ENCODE assay signal across 20 cellular contexts in the genomic region with DNA sequence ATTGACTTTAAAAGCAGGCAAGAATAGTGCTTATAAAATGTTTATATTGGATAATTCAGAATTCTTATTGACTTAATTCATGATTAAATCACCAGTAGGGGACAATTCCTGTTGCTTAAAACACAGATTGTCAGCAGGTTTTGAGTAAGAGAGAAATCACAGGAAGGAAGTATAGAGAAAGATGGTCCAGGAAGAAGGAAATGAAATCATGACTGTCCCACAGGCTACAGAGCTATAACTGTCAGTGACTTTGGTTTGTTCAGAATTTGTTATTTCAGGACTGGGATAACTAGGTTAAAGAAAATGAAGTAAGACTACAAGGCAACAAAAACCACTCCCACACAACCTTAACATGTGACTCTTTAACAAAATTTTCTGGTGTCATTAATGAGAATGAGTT. TPM values are rescaled to one million over a fixed set of nuclear protein-coding genes. Genes with fewer than 3 reads are reported as not detected.
"Had no signal": no experiment of that assay in that cellular context is flagged by ENCODE, and none has a peak within 500 bp of the region (broad histone marks: within the 10 kb centered on the region; RNA-seq: fewer than 3 reads in every experiment).

No MANE protein-coding gene starts in this region.

- ATAC-seq: activated CD4-positive, alpha-beta T cell treated with anti-CD3 and anti-CD28 coated beads for 36 hours; activated T-cell treated with anti-CD3 and anti-CD28 coated beads, Interleukin-2, amount 50 U/mL, for 72 hours; pancreas had no signal

- H2AFZ ChIP-seq: neural progenitor cell had no signal

- H3K9ac ChIP-seq: neural progenitor cell had no signal

- H3K36me3 ChIP-seq: brain microvascular endothelial cell, neural progenitor cell, pancreas, transverse colon had no signal

- H3K4me2 ChIP-seq: neural progenitor cell had no signal

- H3K9me3 ChIP-seq: pancreas, transverse colon had no signal

- H3K4me3 Mint-ChIP-seq: activated CD4-positive, alpha-beta memory T cell treated with anti-CD3 and anti-CD28 coated beads, Interleukin-2, amount 10 ng/mL, durations not matched to agents 7 days and 5 days; activated CD4-positive, alpha-beta T cell treated with anti-CD3 and anti-CD28 coated beads for 36 hours; activated naive CD8-positive, alpha-beta T cell treated with anti-CD3 and anti-CD28 coated beads for 36 hours; activated T-cell treated with anti-CD3 and anti-CD28 coated beads, Interleukin-2, amount 50 U/mL, for 72 hours; central memory CD8-positive, alpha-beta T cell; immature natural killer cell; neural progenitor cell; stimulated activated naive B cell treated with anti-CD40 and anti-IgM and Interleukin-4, amounts not matched to agents 10 μg/mL and 1 μg/mL and 100 μg/mL, for 72 hours; T-helper 1 cell treated with Interleukin-12 subunit alpha and Interleukin-12 subunit beta and Interleukin-4 antibody, amounts not matched to agents 30 μg/mL and 1 μg/mL, for 36 hours had no signal

- H3K4me1 ChIP-seq: neural progenitor cell, pancreas had no signal

- H3K4me3 ChIP-seq: coronary artery, neural progenitor cell, pancreas, transverse colon had no signal

- H3K27ac ChIP-seq: brain microvascular endothelial cell, coronary artery, neural progenitor cell had no signal

- H3K27ac Mint-ChIP-seq: activated CD4-positive, alpha-beta memory T cell treated with anti-CD3 and anti-CD28 coated beads, Interleukin-2, amount 10 ng/mL, durations not matched to agents 7 days and 5 days; activated CD4-positive, alpha-beta T cell treated with anti-CD3 and anti-CD28 coated beads for 36 hours; activated naive CD8-positive, alpha-beta T cell treated with anti-CD3 and anti-CD28 coated beads for 36 hours; activated T-cell treated with anti-CD3 and anti-CD28 coated beads, Interleukin-2, amount 50 U/mL, for 72 hours; immature natural killer cell; stimulated activated naive B cell treated with anti-CD40 and anti-IgM and Interleukin-4, amounts not matched to agents 10 μg/mL and 1 μg/mL and 100 μg/mL, for 72 hours; T-helper 1 cell treated with Interleukin-12 subunit alpha and Interleukin-12 subunit beta and Interleukin-4 antibody, amounts not matched to agents 30 μg/mL and 1 μg/mL, for 36 hours had no signal

- DNase-seq: activated CD4-positive, alpha-beta memory T cell treated with anti-CD3 and anti-CD28 coated beads, Interleukin-2, amount 10 ng/mL, durations not matched to agents 7 days and 5 days; activated CD4-positive, alpha-beta T cell treated with anti-CD3 and anti-CD28 coated beads for 36 hours; activated gamma-delta T cell; activated naive CD8-positive, alpha-beta T cell treated with anti-CD3 and anti-CD28 coated beads for 36 hours; activated T-cell treated with anti-CD3 and anti-CD28 coated beads, Interleukin-2, amount 50 U/mL, for 72 hours; brain microvascular endothelial cell; effector CD8-positive, alpha-beta T cell; foreskin melanocyte; immature natural killer cell; pancreas; stimulated activated CD4-positive, alpha-beta T cell treated with anti-CD3 and anti-CD28 coated beads, Interleukin-4, amount 100 ng/mL, for 1 hour; stimulated activated naive B cell treated with anti-CD40 and anti-IgM and Interleukin-4, amounts not matched to agents 10 μg/mL and 1 μg/mL and 100 μg/mL, for 72 hours; substantia nigra; transverse colon had no signal

- H3K27me3 ChIP-seq: brain microvascular endothelial cell, neural progenitor cell, pancreas, transverse colon had no signal

- H3K4me1 Mint-ChIP-seq: activated CD4-positive, alpha-beta memory T cell treated with anti-CD3 and anti-CD28 coated beads, Interleukin-2, amount 10 ng/mL, durations not matched to agents 7 days and 5 days; activated CD4-positive, alpha-beta T cell treated with anti-CD3 and anti-CD28 coated beads for 36 hours; activated naive CD8-positive, alpha-beta T cell treated with anti-CD3 and anti-CD28 coated beads for 36 hours; central memory CD8-positive, alpha-beta T cell; immature natural killer cell; stimulated activated naive B cell treated with anti-CD40 and anti-IgM and Interleukin-4, amounts not matched to agents 10 μg/mL and 1 μg/mL and 100 μg/mL, for 72 hours had no signal

- H3K36me3 Mint-ChIP-seq: activated naive CD8-positive, alpha-beta T cell treated with anti-CD3 and anti-CD28 coated beads for 36 hours; neural progenitor cell; stimulated activated naive B cell treated with anti-CD40 and anti-IgM and Interleukin-4, amounts not matched to agents 10 μg/mL and 1 μg/mL and 100 μg/mL, for 72 hours had no signal

- H3K9me3 Mint-ChIP-seq: activated CD4-positive, alpha-beta memory T cell treated with anti-CD3 and anti-CD28 coated beads, Interleukin-2, amount 10 ng/mL, durations not matched to agents 7 days and 5 days; activated naive CD8-positive, alpha-beta T cell treated with anti-CD3 and anti-CD28 coated beads for 36 hours; activated T-cell treated with anti-CD3 and anti-CD28 coated beads, Interleukin-2, amount 50 U/mL, for 72 hours; central memory CD8-positive, alpha-beta T cell; neural progenitor cell; stimulated activated naive B cell treated with anti-CD40 and anti-IgM and Interleukin-4, amounts not matched to agents 10 μg/mL and 1 μg/mL and 100 μg/mL, for 72 hours; T-helper 1 cell treated with Interleukin-12 subunit alpha and Interleukin-12 subunit beta and Interleukin-4 antibody, amounts not matched to agents 30 μg/mL and 1 μg/mL, for 36 hours had no signal

RNA-seq across cellular contexts. Expression of gene GNGT1, which starts 6.8 kb away (rescaled TPM):
- total RNA-seq: activated CD4-positive, alpha-beta memory T cell treated with anti-CD3 and anti-CD28 coated beads, Interleukin-2, amount 10 ng/mL, durations not matched to agents 7 days and 5 days; activated CD4-positive, alpha-beta T cell treated with anti-CD3 and anti-CD28 coated beads for 36 hours; activated naive CD8-positive, alpha-beta T cell treated with anti-CD3 and anti-CD28 coated beads for 36 hours; activated T-cell treated with anti-CD3 and anti-CD28 coated beads, Interleukin-2, amount 50 U/mL, for 72 hours; fibroblast of lung; lung microvascular endothelial cell; pancreas; transverse colon had no signal
- polyA plus RNA-seq: fibroblast of lung, immature natural killer cell, pancreas had no signal

RNA-seq across cellular contexts. Expression of gene GNG11, which starts 8.3 kb away (rescaled TPM):
- total RNA-seq: activated CD4-positive, alpha-beta memory T cell treated with anti-CD3 and anti-CD28 coated beads, Interleukin-2, amount 10 ng/mL, durations not matched to agents 7 days and 5 days; activated CD4-positive, alpha-beta T cell treated with anti-CD3 and anti-CD28 coated beads for 36 hours; activated naive CD8-positive, alpha-beta T cell treated with anti-CD3 and anti-CD28 coated beads for 36 hours; activated T-cell treated with anti-CD3 and anti-CD28 coated beads, Interleukin-2, amount 50 U/mL, for 72 hours had no signal

RNA-seq across cellular contexts. Expression of gene TFPI2, which starts 22.6 kb away (rescaled TPM):
- total RNA-seq: activated CD4-positive, alpha-beta memory T cell treated with anti-CD3 and anti-CD28 coated beads, Interleukin-2, amount 10 ng/mL, durations not matched to agents 7 days and 5 days; activated CD4-positive, alpha-beta T cell treated with anti-CD3 and anti-CD28 coated beads for 36 hours; activated naive CD8-positive, alpha-beta T cell treated with anti-CD3 and anti-CD28 coated beads for 36 hours had no signal
- polyA plus RNA-seq: immature natural killer cell had no signal
